Comparison of ENCODE assay signal across 12 cellular contexts in genomic region chr10:48667960-48668541, GRCh38.
DNase-seq lines count a peak whose midpoint lies in the region; ATAC-seq lines count a peak whose summit lies in the region.
"Had no signal": no experiment of that assay in that cellular context is flagged by ENCODE, and none has a peak within 500 bp of the region (broad histone marks: within the 10 kb centered on the region; RNA-seq: fewer than 3 reads in every experiment).

No MANE protein-coding gene starts in this region.

- no peaks in the 10 kb centered on the region for H3K4me1 Mint-ChIP-seq in activated naive CD4-positive, alpha-beta T cell treated with anti-CD3 and anti-CD28 coated beads, Interleukin-2, amount 10 ng/mL, durations not matched to agents 7 days and 5 days

- CTCF ChIA-PET in activated naive CD4-positive, alpha-beta T cell treated with anti-CD3 and anti-CD28 coated beads, Interleukin-2, amount 10 ng/mL, durations not matched to agents 7 days and 5 days (lab: Charles Lee): no interaction called here

- peaks cover 11% of the 10 kb centered on the region for H3K27me3 Mint-ChIP-seq in activated naive CD4-positive, alpha-beta T cell treated with anti-CD3 and anti-CD28 coated beads, Interleukin-2, amount 10 ng/mL, durations not matched to agents 7 days and 5 days
- H3K27me3 Mint-ChIP-seq: brain had no signal

- DNase-seq in CD1c-positive myeloid dendritic cell (ENCODE audit: extremely low spot score): peak; percentile 85
- DNase-seq in SKM-1 treated with dmso at 0.1 percent for 144 hours (lab: John Stamatoyannopoulos, UW; ENCODE audit: unreplicated experiment): peak; percentile 73
- DNase-seq in NCI-H1092 (lab: John Stamatoyannopoulos, UW): no peak
- DNase-seq in NCI-H2107 treated with DMSO at 0.1 percent for 48 hours (lab: John Stamatoyannopoulos, UW; ENCODE audit: unreplicated experiment): no peak
- DNase-seq in activated naive CD4-positive, alpha-beta T cell treated with anti-CD3 and anti-CD28 coated beads, Interleukin-2, amount 10 ng/mL, durations not matched to agents 7 days and 5 days: no peak
- no peak for DNase-seq in central memory CD4-positive, alpha-beta T cell
- DNase-seq: activated CD4-positive, CD25-positive, alpha-beta regulatory T cell; NCI-H510A treated with DMSO at 0.1 percent for 48 hours had no signal

- no peak overlapping the region for H3K4me3 Mint-ChIP-seq in activated naive CD4-positive, alpha-beta T cell treated with anti-CD3 and anti-CD28 coated beads, Interleukin-2, amount 10 ng/mL, durations not matched to agents 7 days and 5 days
- H3K4me3 Mint-ChIP-seq: brain had no signal

- no peaks in the 10 kb centered on the region for H3K36me3 Mint-ChIP-seq in activated naive CD4-positive, alpha-beta T cell treated with anti-CD3 and anti-CD28 coated beads, Interleukin-2, amount 10 ng/mL, durations not matched to agents 7 days and 5 days
- H3K36me3 Mint-ChIP-seq: brain had no signal

- ATAC-seq in GM19351 (IDR thresholded peaks at IDR 0.05; ENCODE audit: unreplicated experiment) (peak; percentile 30), HG03097 (IDR thresholded peaks at IDR 0.05; ENCODE audit: low FRiP score, unreplicated experiment) (peak; percentile 41)
- ATAC-seq: HCT116 had no signal

- H3K9me3 Mint-ChIP-seq in activated naive CD4-positive, alpha-beta T cell treated with anti-CD3 and anti-CD28 coated beads, Interleukin-2, amount 10 ng/mL, durations not matched to agents 7 days and 5 days: no peaks in the 10 kb centered on the region

- H3K27ac Mint-ChIP-seq in activated naive CD4-positive, alpha-beta T cell treated with anti-CD3 and anti-CD28 coated beads, Interleukin-2, amount 10 ng/mL, durations not matched to agents 7 days and 5 days: no peak overlapping the region
- H3K27ac Mint-ChIP-seq: brain had no signal

Comparison
In these comparisons a context has a peak if more than half of its experiments do, and no peak if none do; other contexts are left out.
1. DNase-seq: peak in CD1c-positive myeloid dendritic cell (single experiment) and SKM-1 treated with dmso at 0.1 percent for 144 hours (single experiment); none in NCI-H1092 (single experiment), NCI-H2107 treated with DMSO at 0.1 percent for 48 hours (single experiment), activated naive CD4-positive, alpha-beta T cell treated with anti-CD3 and anti-CD28 coated beads, Interleukin-2, amount 10 ng/mL, durations not matched to agents 7 days and 5 days (single experiment) and central memory CD4-positive, alpha-beta T cell (single experiment).